In the genomic region with DNA sequence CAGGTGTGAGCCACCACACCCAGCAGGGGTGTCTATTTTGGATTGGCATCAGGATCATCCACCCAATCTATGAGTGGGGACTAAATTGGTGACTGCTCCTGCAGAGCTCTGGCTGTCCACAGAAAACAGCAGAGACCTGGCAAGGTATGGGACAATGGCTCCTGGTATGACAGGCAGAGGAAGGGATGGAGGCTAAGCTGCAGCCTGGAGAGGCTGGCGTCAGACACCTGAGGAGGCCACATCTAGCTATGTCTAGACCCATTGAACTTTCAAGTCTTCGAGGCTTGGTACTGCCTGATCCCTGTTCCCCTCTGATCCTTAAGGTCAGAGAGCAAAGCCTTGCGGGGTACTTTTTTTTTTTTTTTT, we compare ENCODE assay signal across 31 cellular contexts. TPM values are rescaled to one million over a fixed set of nuclear protein-coding genes. Genes with fewer than 3 reads are reported as not detected.
DNase-seq lines count a peak whose midpoint lies in the region; ATAC-seq, FAIRE-seq and TF ChIP-seq lines count a peak whose summit lies in the region.
"Had no signal": no experiment of that assay in that cellular context is flagged by ENCODE, and none has a peak within 500 bp of the region (broad histone marks: within the 10 kb centered on the region; RNA-seq: fewer than 3 reads in every experiment).

No MANE protein-coding gene starts in this region.

- WGBS in HepG2 (ENCODE audit: low lambda C conversion rate), result 53% methylated on average over 3 of the region's 3 CpGs

- H3K9ac ChIP-seq in BLaER1 (no peak overlapping the region), HepG2 (ENCODE audit: insufficient read depth, low read depth, low read length) (peak overlapping the region; percentile 89)

- H3K79me2 ChIP-seq in HepG2 (ENCODE audit: insufficient read depth, low read length), result peaks cover 12% of the 10 kb centered on the region

- no peaks in the 10 kb centered on the region for H3K9me3 Mint-ChIP-seq in osteocyte (ENCODE audit: unreplicated experiment)
- no peaks in the 10 kb centered on the region for H3K9me3 Mint-ChIP-seq in activated T-cell treated with anti-CD3 and anti-CD28 coated beads, Interleukin-2, amount 50 U/mL, for 24 hours
- no peaks in the 10 kb centered on the region for H3K9me3 Mint-ChIP-seq in activated naive CD8-positive, alpha-beta T cell treated with anti-CD3 and anti-CD28 coated beads for 36 hours
- H3K9me3 Mint-ChIP-seq: activated naive CD4-positive, alpha-beta T cell treated with anti-CD3 and anti-CD28 coated beads, Interleukin-2, amount 50 U/mL, for 24 hours; activated T-helper 1 cell treated with anti-CD3 and anti-CD28 coated beads, Interleukin-12 subunit alpha, Interleukin-12 subunit beta, Interleukin-2, Interleukin-4 antibody, amounts not matched to agents 30 ng/mL and 10 ng/mL and 1 ng/mL, durations not matched to agents 14 hours and 24 hours and 36 hours; central memory CD8-positive, alpha-beta T cell had no signal

- H3K4me1 ChIP-seq in BLaER1 (peaks cover 97% of the 10 kb centered on the region), HepG2 (ENCODE audit: insufficient read depth, low read length) (peaks cover 86% of the 10 kb centered on the region)

- POLR2A ChIA-PET in RWPE1 (lab: Yijun Ruan, JAX; ENCODE audit: low non-redundant PET), result interaction anchor here (0.6 to 0.7 kb wide), 2 partner anchors 176 to 234 kb away, joined by 3 to 5 read pairs; partner anchors contain the start of gene UFSP1
- POLR2A ChIA-PET in HepG2 (lab: Yijun Ruan, JAX), result interaction anchor here (0.8 to 4.1 kb wide), 16 partner anchors 11 to 249 kb away, joined by 4 to 68 read pairs (median 18); partner anchors contain the start of genes FIS1, PLOD3, SRRT and TRIM56

- H4K20me1 ChIP-seq in BLaER1 (no peaks in the 10 kb centered on the region), HepG2 (ENCODE audit: insufficient read depth, low read length) (peaks cover 17% of the 10 kb centered on the region; the same call in 1 of the 2 replicates)

- in situ Hi-C loops in HepG2 (cut with HindIII; ENCODE audit: extremely low pct_ligation_motif_present, low pct_unique_long_range_greater_than_20kb), result no loop called here

- no peak overlapping the region for H3K4me3 Mint-ChIP-seq in osteocyte (ENCODE audit: unreplicated experiment)
- no peak overlapping the region for H3K4me3 Mint-ChIP-seq in activated T-cell treated with anti-CD3 and anti-CD28 coated beads, Interleukin-2, amount 50 U/mL, for 24 hours
- no peak overlapping the region for H3K4me3 Mint-ChIP-seq in activated naive CD8-positive, alpha-beta T cell treated with anti-CD3 and anti-CD28 coated beads for 36 hours
- H3K4me3 Mint-ChIP-seq: activated naive CD4-positive, alpha-beta T cell treated with anti-CD3 and anti-CD28 coated beads, Interleukin-2, amount 50 U/mL, for 24 hours; central memory CD8-positive, alpha-beta T cell; WTC11 had no signal

- H3K27me3 ChIP-seq in BLaER1 (no peaks in the 10 kb centered on the region), HepG2 (ENCODE audit: control insufficient read depth in 1 of 2, insufficient read depth in 2 of 2, low read length in 2 of 2) (no peaks in the 10 kb centered on the region; a peak in 1 of 5 replicates)
- H3K27me3 ChIP-seq: heart left ventricle had no signal

- DNase-seq in RWPE1 (ENCODE audit: low spot score) (no peak), HepG2 (ENCODE audit: low spot score) (no peak), osteocyte (ENCODE audit: extremely low spot score, unreplicated experiment) (no peak), NCI-H524 treated with DMSO at 0.1 percent for 48 hours (lab: John Stamatoyannopoulos, UW) (no peak), posterior cingulate gyrus (no peak)
- no peak for DNase-seq in activated T-cell treated with anti-CD3 and anti-CD28 coated beads, Interleukin-2, amount 50 U/mL, for 24 hours
- no peak for DNase-seq in activated naive CD8-positive, alpha-beta T cell treated with anti-CD3 and anti-CD28 coated beads for 36 hours
- DNase-seq: ACHN; activated CD4-positive, alpha-beta T cell treated with anti-CD3 and anti-CD28 coated beads, Interleukin-2, amount 50 U/mL, for 1 hour; aorta; C1 segment of cervical spinal cord; DMS79 treated with DMSO at 0.1 percent for 48 hours; heart left ventricle; left colon; NCI-H1048; NCI-H1930; NCI-H2227 treated with DMSO at 0.1 percent for 48 hours; SHP77 had no signal

- intact Hi-C loops in HepG2 (cut with micrococcal nuclease; ENCODE audit: unreplicated experiment), result no loop called here
- intact Hi-C loops in posterior cingulate gyrus (cut with DNase I), result no loop called here

- H3K36me3 ChIP-seq in BLaER1 (no peaks in the 10 kb centered on the region), HepG2 (replicated peaks in 1 of 2; ENCODE audit: control insufficient read depth in 1 of 2, insufficient read depth in 2 of 2, low read length in 2 of 2) (peaks cover 0 to 8% of the 10 kb centered on the region in 2 experiments; a peak in 2 of 5 replicates)
- H3K36me3 ChIP-seq: heart left ventricle had no signal

- peaks cover 10% of the 10 kb centered on the region for H3K36me3 Mint-ChIP-seq in osteocyte (ENCODE audit: unreplicated experiment)
- no peaks in the 10 kb centered on the region for H3K36me3 Mint-ChIP-seq in activated T-cell treated with anti-CD3 and anti-CD28 coated beads, Interleukin-2, amount 50 U/mL, for 24 hours (ENCODE audit: low read depth)
- H3K36me3 Mint-ChIP-seq in activated naive CD8-positive, alpha-beta T cell treated with anti-CD3 and anti-CD28 coated beads for 36 hours, result no peaks in the 10 kb centered on the region
- H3K36me3 Mint-ChIP-seq: activated naive CD4-positive, alpha-beta T cell treated with anti-CD3 and anti-CD28 coated beads, Interleukin-2, amount 50 U/mL, for 24 hours had no signal

- no peak overlapping the region for H3K27ac ChIP-seq in BLaER1
- peak overlapping the region; percentile 97 for H3K27ac ChIP-seq in RWPE1
- peak overlapping the region; percentile 99 for H3K27ac ChIP-seq in HepG2 (ENCODE audit: extremely low read length, insufficient read depth, low read length)

- no peak for ATAC-seq in HepG2
- ATAC-seq: heart left ventricle, left colon, WTC11 had no signal

- H3K4me1 Mint-ChIP-seq in osteocyte (ENCODE audit: unreplicated experiment), result peaks cover 84% of the 10 kb centered on the region
- peaks cover 35% of the 10 kb centered on the region for H3K4me1 Mint-ChIP-seq in activated T-cell treated with anti-CD3 and anti-CD28 coated beads, Interleukin-2, amount 50 U/mL, for 24 hours (ENCODE audit: low read depth)
- H3K4me1 Mint-ChIP-seq in activated naive CD8-positive, alpha-beta T cell treated with anti-CD3 and anti-CD28 coated beads for 36 hours, result peaks cover 43% of the 10 kb centered on the region

- TF ChIP-seq EP300 in HepG2 (IDR thresholded peaks at IDR 0.05; ENCODE audit: low read depth in 2 of 2, low read length in 2 of 2) (no peak), HepG2 (CRISPR knock-in tag; IDR thresholded peaks at IDR 0.05; ENCODE audit: borderline replicate concordance) (no peak)

- H3K4me2 ChIP-seq in BLaER1 (peak overlapping the region; percentile 99), HepG2 (ENCODE audit: low read depth, low read length) (peak overlapping the region; percentile 94)

- H3K27me3 Mint-ChIP-seq in osteocyte (ENCODE audit: unreplicated experiment), result no peaks in the 10 kb centered on the region
- peaks cover 75% of the 10 kb centered on the region for H3K27me3 Mint-ChIP-seq in activated T-cell treated with anti-CD3 and anti-CD28 coated beads, Interleukin-2, amount 50 U/mL, for 24 hours
- peaks cover 85% of the 10 kb centered on the region for H3K27me3 Mint-ChIP-seq in activated naive CD8-positive, alpha-beta T cell treated with anti-CD3 and anti-CD28 coated beads for 36 hours

- TF ChIP-seq RAD21 in HepG2 (CRISPR knock-in tag; IDR thresholded peaks at IDR 0.05), result no peak

- H2AFZ ChIP-seq in HepG2 (ENCODE audit: low read length), result no peak overlapping the region

- TF ChIP-seq CTCF in RWPE1 (conservative IDR thresholded peaks at IDR 0.05; ENCODE audit: low read depth), result no peak
- TF ChIP-seq CTCF in HepG2 (CRISPR knock-in tag; IDR thresholded peaks at IDR 0.05), result no peak
- no peak for TF ChIP-seq CTCF in osteocyte (IDR thresholded peaks at IDR 0.05)

- H3K9me3 ChIP-seq in BLaER1, result no peaks in the 10 kb centered on the region
- no peaks in the 10 kb centered on the region for H3K9me3 ChIP-seq in HepG2 (ENCODE audit: low read length)
- H3K9me3 ChIP-seq: heart left ventricle had no signal

- BruUV-seq in HepG2 (replicated peaks; lab: Mats Ljungman, UMichigan), result no TSS peak

- CTCF ChIA-PET in RWPE1 (lab: Yijun Ruan, JAX) (interaction anchor here (0.7 kb wide), 2 partner anchors 20 to 121 kb away, joined by 3 read pairs; partner anchors contain the start of gene FIS1), HepG2 (lab: Yijun Ruan, JAX; ENCODE audit: low intra/inter-chr PET ratio, low total read pairs) (no interaction called here)

- TF ChIP-seq POLR2A in HepG2 (IDR thresholded peaks at IDR 0.05; ENCODE audit: insufficient read depth in 1 of 2, low read depth in 2 of 2, low read length in 2 of 2), result no peak

- H3K27ac Mint-ChIP-seq in osteocyte (ENCODE audit: unreplicated experiment), result peak overlapping the region; percentile 100
- no peak overlapping the region for H3K27ac Mint-ChIP-seq in activated T-cell treated with anti-CD3 and anti-CD28 coated beads, Interleukin-2, amount 50 U/mL, for 24 hours
- no peak overlapping the region for H3K27ac Mint-ChIP-seq in activated naive CD8-positive, alpha-beta T cell treated with anti-CD3 and anti-CD28 coated beads for 36 hours
- H3K27ac Mint-ChIP-seq: activated naive CD4-positive, alpha-beta T cell treated with anti-CD3 and anti-CD28 coated beads, Interleukin-2, amount 50 U/mL, for 24 hours; activated T-helper 1 cell treated with anti-CD3 and anti-CD28 coated beads, Interleukin-12 subunit alpha, Interleukin-12 subunit beta, Interleukin-2, Interleukin-4 antibody, amounts not matched to agents 30 ng/mL and 10 ng/mL and 1 ng/mL, durations not matched to agents 14 hours and 24 hours and 36 hours; progenitor cell of endocrine pancreas had no signal

- FAIRE-seq in HepG2 (lab: Jason Lieb, UNC), result no peak
- FAIRE-seq: GM18507, urothelium cell line had no signal

- no peak overlapping the region for H3K4me3 ChIP-seq in BLaER1
- H3K4me3 ChIP-seq in HepG2 (replicated peaks in 1 of 3; ENCODE audit: insufficient read depth in 1 of 3, low read depth in 2 of 3, low read length in 3 of 3), result peak overlapping the region in 2 of 3 experiments; percentile 30 to 68; a peak in 3 of 6 replicates
- H3K4me3 ChIP-seq: skin epidermis had no signal

RNA-seq across cellular contexts. Expression of gene SERPINE1, which starts 3.2 kb away (rescaled TPM):
- total RNA-seq in HepG2 (2016; rRNA removed; fragmentation: Illumina TruSeq; extraction: Trizol) (9.2 and 21.2 TPM in 2 replicates), osteocyte (266 and 328 TPM in 2 replicates)
- total RNA-seq in HepG2 (2016; cell fraction: cytosol; rRNA removed; fragmentation: Illumina TruSeq; extraction: Trizol; ENCODE audit: low read depth), result 3.3 and 3.6 TPM in 2 replicates
- 8.0 and 21.0 TPM in 2 replicates for total RNA-seq in HepG2 (2016; cell fraction: insoluble cytoplasmic fraction; rRNA removed; fragmentation: Illumina TruSeq; extraction: Trizol)
- total RNA-seq in HepG2 (2016; cell fraction: membrane; rRNA removed; fragmentation: Illumina TruSeq; extraction: Trizol), result 8.0 and 9.1 TPM in 2 replicates
- 18.0 and 20.9 TPM in 2 replicates for total RNA-seq in HepG2 (2016; cell fraction: nucleus; rRNA removed; fragmentation: Illumina TruSeq; extraction: Trizol)
- 1,576 and 2,365 TPM in 2 replicates for polyA plus RNA-seq in HepG2 (2011; rRNA removed)
- polyA plus RNA-seq in HepG2 (2011; cell fraction: cytosol; rRNA removed), result 1,491 and 1,809 TPM in 2 replicates
- 562 and 817 TPM in 2 replicates for polyA plus RNA-seq in HepG2 (2011; cell fraction: nucleus; rRNA removed)
- 545 and 706 TPM in 2 replicates for polyA plus RNA-seq in HepG2 (2012)
- polyA plus RNA-seq in HepG2 (2016; cell fraction: cytosol; fragmentation: Illumina TruSeq; extraction: Trizol; ENCODE audit: low read depth), result 3.7 and 4.4 TPM in 2 replicates
- polyA plus RNA-seq in HepG2 (2016; cell fraction: insoluble cytoplasmic fraction; fragmentation: Illumina TruSeq; extraction: Trizol; ENCODE audit: low read depth), result 9.1 and 11.4 TPM in 2 replicates
- 6.1 and 6.8 TPM in 2 replicates for polyA plus RNA-seq in HepG2 (2016; cell fraction: membrane; fragmentation: Illumina TruSeq; extraction: Trizol; ENCODE audit: low read depth)
- 38.3 and 38.7 TPM in 2 replicates for polyA plus RNA-seq in HepG2 (2016; cell fraction: nucleus; fragmentation: Illumina TruSeq; extraction: Trizol; ENCODE audit: insufficient read depth, low read depth)
- 6.3 and 1,949 TPM in 2 replicates for polyA minus RNA-seq in HepG2 (2011; rRNA and poly(A)+ RNA removed; ENCODE audit: low replicate concordance)
- polyA minus RNA-seq in HepG2 (2011; cell fraction: cytosol; rRNA and poly(A)+ RNA removed), result 904 and 1,305 TPM in 2 replicates
- 242 and 430 TPM in 2 replicates for polyA minus RNA-seq in HepG2 (2011; cell fraction: nucleus; rRNA and poly(A)+ RNA removed)
- total RNA-seq in activated naive CD8-positive, alpha-beta T cell treated with anti-CD3 and anti-CD28 coated beads for 36 hours, result under 1 TPM; 0.06 to 0.27 TPM

RNA-seq across cellular contexts. Expression of gene AP1S1, which starts 30.6 kb away (rescaled TPM):
- total RNA-seq in HepG2 (2016; rRNA removed; fragmentation: Illumina TruSeq; extraction: Trizol), result 57.5 and 77.9 TPM in 2 replicates
- total RNA-seq in HepG2 (2016; cell fraction: cytosol; rRNA removed; fragmentation: Illumina TruSeq; extraction: Trizol; ENCODE audit: low read depth), result 12.5 and 16.2 TPM in 2 replicates
- 61.5 and 77.2 TPM in 2 replicates for total RNA-seq in HepG2 (2016; cell fraction: insoluble cytoplasmic fraction; rRNA removed; fragmentation: Illumina TruSeq; extraction: Trizol)
- 27.8 and 28.9 TPM in 2 replicates for total RNA-seq in HepG2 (2016; cell fraction: membrane; rRNA removed; fragmentation: Illumina TruSeq; extraction: Trizol)
- 21.6 and 22.0 TPM in 2 replicates for total RNA-seq in HepG2 (2016; cell fraction: nucleus; rRNA removed; fragmentation: Illumina TruSeq; extraction: Trizol)
- polyA plus RNA-seq in HepG2 (2011; rRNA removed), result 65.2 and 68.1 TPM in 2 replicates
- 72.3 and 73.9 TPM in 2 replicates for polyA plus RNA-seq in HepG2 (2011; cell fraction: cytosol; rRNA removed)
- polyA plus RNA-seq in HepG2 (2011; cell fraction: nucleus; rRNA removed), result 36.3 and 39.1 TPM in 2 replicates
- 37.2 and 44.1 TPM in 2 replicates for polyA plus RNA-seq in HepG2 (2012)
- 12.3 and 17.5 TPM in 2 replicates for polyA plus RNA-seq in HepG2 (2016; cell fraction: cytosol; fragmentation: Illumina TruSeq; extraction: Trizol; ENCODE audit: low read depth)
- polyA plus RNA-seq in HepG2 (2016; cell fraction: insoluble cytoplasmic fraction; fragmentation: Illumina TruSeq; extraction: Trizol; ENCODE audit: low read depth), result 79.7 and 84.4 TPM in 2 replicates
- polyA plus RNA-seq in HepG2 (2016; cell fraction: membrane; fragmentation: Illumina TruSeq; extraction: Trizol; ENCODE audit: low read depth), result 20.4 and 24.4 TPM in 2 replicates
- 37.5 and 48.7 TPM in 2 replicates for polyA plus RNA-seq in HepG2 (2016; cell fraction: nucleus; fragmentation: Illumina TruSeq; extraction: Trizol; ENCODE audit: insufficient read depth, low read depth)
- 27.0 and 72.1 TPM in 2 replicates for polyA minus RNA-seq in HepG2 (2011; rRNA and poly(A)+ RNA removed; ENCODE audit: low replicate concordance)
- polyA minus RNA-seq in HepG2 (2011; cell fraction: cytosol; rRNA and poly(A)+ RNA removed), result 13.5 and 15.9 TPM in 2 replicates
- 6.6 and 8.1 TPM in 2 replicates for polyA minus RNA-seq in HepG2 (2011; cell fraction: nucleus; rRNA and poly(A)+ RNA removed)
- 52.9 and 57.9 TPM in 2 replicates for total RNA-seq in osteocyte
- 10 to 100 TPM; 30.1 to 38.4 TPM for total RNA-seq in activated naive CD8-positive, alpha-beta T cell treated with anti-CD3 and anti-CD28 coated beads for 36 hours

RNA-seq across cellular contexts. Expression of gene TRIM56, which starts 38.4 kb away (rescaled TPM):
- total RNA-seq in HepG2 (2016; rRNA removed; fragmentation: Illumina TruSeq; extraction: Trizol), result 7.1 and 8.1 TPM in 2 replicates
- 0.51 and 0.88 TPM in 2 replicates for total RNA-seq in HepG2 (2016; cell fraction: cytosol; rRNA removed; fragmentation: Illumina TruSeq; extraction: Trizol; ENCODE audit: low read depth)
- 7.1 and 7.5 TPM in 2 replicates for total RNA-seq in HepG2 (2016; cell fraction: insoluble cytoplasmic fraction; rRNA removed; fragmentation: Illumina TruSeq; extraction: Trizol)
- 2.1 and 2.7 TPM in 2 replicates for total RNA-seq in HepG2 (2016; cell fraction: membrane; rRNA removed; fragmentation: Illumina TruSeq; extraction: Trizol)
- 5.7 and 8.6 TPM in 2 replicates for total RNA-seq in HepG2 (2016; cell fraction: nucleus; rRNA removed; fragmentation: Illumina TruSeq; extraction: Trizol)
- polyA plus RNA-seq in HepG2 (2011; rRNA removed), result 3.0 and 3.2 TPM in 2 replicates
- polyA plus RNA-seq in HepG2 (2011; cell fraction: cytosol; rRNA removed), result 1.3 and 1.8 TPM in 2 replicates
- 10.1 and 11.0 TPM in 2 replicates for polyA plus RNA-seq in HepG2 (2011; cell fraction: nucleus; rRNA removed)
- polyA plus RNA-seq in HepG2 (2012), result 9.5 and 9.7 TPM in 2 replicates
- 0.27 and 0.32 TPM in 2 replicates for polyA plus RNA-seq in HepG2 (2016; cell fraction: cytosol; fragmentation: Illumina TruSeq; extraction: Trizol; ENCODE audit: low read depth)
- polyA plus RNA-seq in HepG2 (2016; cell fraction: insoluble cytoplasmic fraction; fragmentation: Illumina TruSeq; extraction: Trizol; ENCODE audit: low read depth), result 2.6 and 3.8 TPM in 2 replicates
- 0.63 and 0.71 TPM in 2 replicates for polyA plus RNA-seq in HepG2 (2016; cell fraction: membrane; fragmentation: Illumina TruSeq; extraction: Trizol; ENCODE audit: low read depth)
- polyA plus RNA-seq in HepG2 (2016; cell fraction: nucleus; fragmentation: Illumina TruSeq; extraction: Trizol; ENCODE audit: insufficient read depth, low read depth), result 10.0 and 15.0 TPM in 2 replicates
- 14.7 and 16.6 TPM in 2 replicates for polyA minus RNA-seq in HepG2 (2011; rRNA and poly(A)+ RNA removed; ENCODE audit: low replicate concordance)
- polyA minus RNA-seq in HepG2 (2011; cell fraction: cytosol; rRNA and poly(A)+ RNA removed), result 3.3 and 5.4 TPM in 2 replicates
- polyA minus RNA-seq in HepG2 (2011; cell fraction: nucleus; rRNA and poly(A)+ RNA removed), result 8.6 and 9.3 TPM in 2 replicates
- total RNA-seq in osteocyte, result 36.5 and 42.2 TPM in 2 replicates
- 10 to 100 TPM; 35.1 to 35.3 TPM for total RNA-seq in activated naive CD8-positive, alpha-beta T cell treated with anti-CD3 and anti-CD28 coated beads for 36 hours

RNA-seq across cellular contexts. Expression of gene VGF, which starts 41.7 kb away (rescaled TPM):
- 0.10 and 0.46 TPM in 2 replicates for total RNA-seq in HepG2 (2016; rRNA removed; fragmentation: Illumina TruSeq; extraction: Trizol)
- 0.18 TPM in 1 of 2 replicates, not detected in the other for total RNA-seq in HepG2 (2016; cell fraction: cytosol; rRNA removed; fragmentation: Illumina TruSeq; extraction: Trizol; ENCODE audit: low read depth)
- total RNA-seq in HepG2 (2016; cell fraction: insoluble cytoplasmic fraction; rRNA removed; fragmentation: Illumina TruSeq; extraction: Trizol), result 0.52 TPM in 1 of 2 replicates, not detected in the other
- 0.10 and 0.15 TPM in 2 replicates for total RNA-seq in HepG2 (2016; cell fraction: membrane; rRNA removed; fragmentation: Illumina TruSeq; extraction: Trizol)
- 0.44 and 0.78 TPM in 2 replicates for total RNA-seq in HepG2 (2016; cell fraction: nucleus; rRNA removed; fragmentation: Illumina TruSeq; extraction: Trizol)
- polyA plus RNA-seq in HepG2 (2011; rRNA removed), result 0.12 and 0.21 TPM in 2 replicates
- 0.12 and 0.23 TPM in 2 replicates for polyA plus RNA-seq in HepG2 (2011; cell fraction: cytosol; rRNA removed)
- polyA plus RNA-seq in HepG2 (2011; cell fraction: nucleus; rRNA removed), result 0.40 and 0.96 TPM in 2 replicates
- 0.09 and 0.31 TPM in 2 replicates for polyA plus RNA-seq in HepG2 (2012)
- 0.06 and 0.09 TPM in 2 replicates for polyA plus RNA-seq in HepG2 (2016; cell fraction: cytosol; fragmentation: Illumina TruSeq; extraction: Trizol; ENCODE audit: low read depth)
- polyA plus RNA-seq in HepG2 (2016; cell fraction: insoluble cytoplasmic fraction; fragmentation: Illumina TruSeq; extraction: Trizol; ENCODE audit: low read depth), result 0.15 and 0.16 TPM in 2 replicates
- polyA plus RNA-seq in HepG2 (2016; cell fraction: membrane; fragmentation: Illumina TruSeq; extraction: Trizol; ENCODE audit: low read depth), result 0.08 TPM in 1 of 2 replicates, not detected in the other
- polyA plus RNA-seq in HepG2 (2016; cell fraction: nucleus; fragmentation: Illumina TruSeq; extraction: Trizol; ENCODE audit: insufficient read depth, low read depth), result 0.99 and 1.4 TPM in 2 replicates
- polyA minus RNA-seq in HepG2 (2011; rRNA and poly(A)+ RNA removed; ENCODE audit: low replicate concordance), result 0.14 and 0.16 TPM in 2 replicates
- 0.69 and 0.88 TPM in 2 replicates for polyA minus RNA-seq in HepG2 (2011; cell fraction: cytosol; rRNA and poly(A)+ RNA removed)
- not detected in 2 replicates for polyA minus RNA-seq in HepG2 (2011; cell fraction: nucleus; rRNA and poly(A)+ RNA removed)
- 0.16 and 0.24 TPM in 2 replicates for total RNA-seq in osteocyte
- total RNA-seq in activated naive CD8-positive, alpha-beta T cell treated with anti-CD3 and anti-CD28 coated beads for 36 hours, result not detected
- total RNA-seq: aorta, subcutaneous adipose tissue had no signal
- polyA plus RNA-seq: aorta had no signal

RNA-seq across cellular contexts. Expression of gene NAT16, which starts 56.4 kb away (rescaled TPM):
- total RNA-seq in HepG2 (2016; rRNA removed; fragmentation: Illumina TruSeq; extraction: Trizol), result not detected in 2 replicates
- not detected in 2 replicates for total RNA-seq in HepG2 (2016; cell fraction: cytosol; rRNA removed; fragmentation: Illumina TruSeq; extraction: Trizol; ENCODE audit: low read depth)
- total RNA-seq in HepG2 (2016; cell fraction: insoluble cytoplasmic fraction; rRNA removed; fragmentation: Illumina TruSeq; extraction: Trizol), result not detected in 2 replicates
- not detected in 2 replicates for total RNA-seq in HepG2 (2016; cell fraction: membrane; rRNA removed; fragmentation: Illumina TruSeq; extraction: Trizol)
- total RNA-seq in HepG2 (2016; cell fraction: nucleus; rRNA removed; fragmentation: Illumina TruSeq; extraction: Trizol), result not detected in 2 replicates
- 0.04 TPM in 1 of 2 replicates, not detected in the other for polyA plus RNA-seq in HepG2 (2011; rRNA removed)
- 0.04 and 0.05 TPM in 2 replicates for polyA plus RNA-seq in HepG2 (2011; cell fraction: cytosol; rRNA removed)
- polyA plus RNA-seq in HepG2 (2011; cell fraction: nucleus; rRNA removed), result 0.24 and 0.34 TPM in 2 replicates
- 0.12 TPM in 1 of 2 replicates, not detected in the other for polyA plus RNA-seq in HepG2 (2012)
- polyA plus RNA-seq in HepG2 (2016; cell fraction: cytosol; fragmentation: Illumina TruSeq; extraction: Trizol; ENCODE audit: low read depth), result not detected in 2 replicates
- not detected in 2 replicates for polyA plus RNA-seq in HepG2 (2016; cell fraction: insoluble cytoplasmic fraction; fragmentation: Illumina TruSeq; extraction: Trizol; ENCODE audit: low read depth)
- polyA plus RNA-seq in HepG2 (2016; cell fraction: membrane; fragmentation: Illumina TruSeq; extraction: Trizol; ENCODE audit: low read depth), result not detected in 2 replicates
- not detected in 2 replicates for polyA plus RNA-seq in HepG2 (2016; cell fraction: nucleus; fragmentation: Illumina TruSeq; extraction: Trizol; ENCODE audit: insufficient read depth, low read depth)
- not detected in 2 replicates for polyA minus RNA-seq in HepG2 (2011; rRNA and poly(A)+ RNA removed; ENCODE audit: low replicate concordance)
- not detected in 2 replicates for polyA minus RNA-seq in HepG2 (2011; cell fraction: cytosol; rRNA and poly(A)+ RNA removed)
- polyA minus RNA-seq in HepG2 (2011; cell fraction: nucleus; rRNA and poly(A)+ RNA removed), result not detected in 2 replicates
- total RNA-seq in osteocyte, result 0.16 TPM in 1 of 2 replicates, not detected in the other
- not detected for total RNA-seq in activated naive CD8-positive, alpha-beta T cell treated with anti-CD3 and anti-CD28 coated beads for 36 hours
- total RNA-seq: aorta, fibroblast of villous mesenchyme, H4, left colon, LHCN-M2, progenitor cell of endocrine pancreas, subcutaneous adipose tissue had no signal
- polyA plus RNA-seq: aorta, heart left ventricle had no signal
